In the genomic region with DNA sequence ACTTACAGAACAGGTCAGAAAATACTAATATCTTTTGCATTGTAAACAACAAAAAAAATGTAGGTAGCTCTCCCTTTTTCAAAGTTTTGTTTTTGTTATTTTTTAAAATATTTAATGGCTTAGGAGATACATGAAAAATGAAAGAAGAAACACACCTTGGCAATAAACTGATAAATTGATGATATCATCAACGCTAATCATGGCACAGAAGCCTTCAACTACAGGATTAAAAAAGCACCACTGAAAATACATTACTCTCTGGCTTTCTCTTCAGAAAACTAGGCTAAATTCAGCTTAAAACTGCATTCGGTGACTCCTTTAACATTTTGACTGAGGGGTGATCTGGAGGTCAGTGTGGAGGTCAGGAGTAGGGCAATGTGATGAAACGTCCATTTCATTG, we compare ENCODE assay signal across 29 cellular contexts.
"Had no signal": no experiment of that assay in that cellular context is flagged by ENCODE, and none has a peak within 500 bp of the region (broad histone marks: within the 10 kb centered on the region; RNA-seq: fewer than 3 reads in every experiment).

No MANE protein-coding gene starts in this region.

- H3K4me3 Mint-ChIP-seq: stimulated activated effector memory CD8-positive, alpha-beta T cell treated with anti-CD3 and anti-CD28 coated beads, Interleukin-12 subunit alpha, Interleukin-12 subunit beta, amount 100 ng/mL, for 72 hours; stimulated activated memory B cell treated with anti-CD40 and anti-IgM and Interleukin-4, amounts not matched to agents 10 μg/mL and 1 μg/mL and 100 μg/mL, for 72 hours; stimulated activated naive B cell treated with anti-CD40 and anti-IgM and Interleukin-4, amounts not matched to agents 10 μg/mL and 1 μg/mL and 100 μg/mL, for 72 hours; stimulated activated naive CD8-positive, alpha-beta T cell treated with anti-CD3 and anti-CD28 coated beads, Interleukin-15, amount 100 ng/mL, for 72 hours; stimulated activated naive CD8-positive, alpha-beta T cell treated with anti-CD3 and anti-CD28 coated beads, Interleukin-15, Interleukin-2, amounts not matched to agents 100 ng/mL and 50 ng/mL, for 24 hours; type B pancreatic cell had no signal

- H3K4me1 Mint-ChIP-seq: stimulated activated effector memory CD8-positive, alpha-beta T cell treated with anti-CD3 and anti-CD28 coated beads, Interleukin-12 subunit alpha, Interleukin-12 subunit beta, amount 100 ng/mL, for 72 hours; stimulated activated memory B cell treated with anti-CD40 and anti-IgM and Interleukin-4, amounts not matched to agents 10 μg/mL and 1 μg/mL and 100 μg/mL, for 72 hours; stimulated activated naive B cell treated with anti-CD40 and anti-IgM and Interleukin-4, amounts not matched to agents 10 μg/mL and 1 μg/mL and 100 μg/mL, for 72 hours; stimulated activated naive CD8-positive, alpha-beta T cell treated with anti-CD3 and anti-CD28 coated beads, Interleukin-15, amount 100 ng/mL, for 72 hours had no signal

- DNase-seq: stimulated activated CD4-positive, alpha-beta T cell treated with anti-CD3 and anti-CD28 coated beads, Interleukin-2, amount 100 ng/mL, for 48 hours; stimulated activated CD4-positive, alpha-beta T cell treated with anti-CD3 and anti-CD28 coated beads, Interleukin-4, amount 100 ng/mL, for 1 hour; stimulated activated CD4-positive, alpha-beta T cell treated with anti-CD3 and anti-CD28 coated beads, Interleukin-4, amount 100 ng/mL, for 24 hours; stimulated activated CD4-positive, alpha-beta T cell treated with anti-CD3 and anti-CD28 coated beads, Interleukin-4, amount 100 ng/mL, for 4 hours; stimulated activated CD8-positive, alpha-beta memory T cell treated with anti-CD3 and anti-CD28 coated beads, Interleukin-4, amount 100 ng/mL, for 48 hours; stimulated activated naive B cell treated with anti-CD40 and anti-IgM and Interleukin-4, amounts not matched to agents 10 μg/mL and 1 μg/mL and 100 μg/mL, for 72 hours; stimulated activated naive CD4-positive, alpha-beta T cell; stimulated activated naive CD4-positive, alpha-beta T cell treated with Interleukin-2 at 50 U/mL for 16 hours; stimulated activated naive CD8-positive, alpha-beta T cell treated with anti-CD3 and anti-CD28 coated beads, Interleukin-15, amount 100 ng/mL, for 72 hours; stimulated activated naive CD8-positive, alpha-beta T cell treated with anti-CD3 and anti-CD28 coated beads, Interleukin-15, Interleukin-2, amounts not matched to agents 100 U/mL and 50 U/mL, for 24 hours; stomach; substantia nigra; testis; thyroid gland; tibial artery; transverse colon; trophoblast cell; upper lobe of left lung; upper lobe of right lung; uterus had no signal

- H3K27me3 ChIP-seq: stomach, suprapubic skin, testis, thyroid gland, tibial artery, tibial nerve, transverse colon, upper lobe of left lung, upper lobe of right lung, uterus, vagina had no signal

- H3K9me3 Mint-ChIP-seq: stimulated activated memory B cell treated with anti-CD40 and anti-IgM and Interleukin-4, amounts not matched to agents 10 μg/mL and 1 μg/mL and 100 μg/mL, for 72 hours; stimulated activated naive B cell treated with anti-CD40 and anti-IgM and Interleukin-4, amounts not matched to agents 10 μg/mL and 1 μg/mL and 100 μg/mL, for 72 hours; stimulated activated naive CD8-positive, alpha-beta T cell treated with anti-CD3 and anti-CD28 coated beads, Interleukin-15, Interleukin-2, amounts not matched to agents 100 ng/mL and 50 ng/mL, for 24 hours; type B pancreatic cell had no signal

- ATAC-seq: stimulated activated effector memory CD8-positive, alpha-beta T cell treated with anti-CD3 and anti-CD28 coated beads, Interleukin-12 subunit alpha, Interleukin-12 subunit beta, amount 100 ng/mL, for 72 hours; stimulated activated memory B cell treated with anti-CD40 and anti-IgM and Interleukin-4, amounts not matched to agents 10 μg/mL and 1 μg/mL and 100 μg/mL, for 72 hours; stimulated activated naive B cell treated with anti-CD40 and anti-IgM and Interleukin-4, amounts not matched to agents 10 μg/mL and 1 μg/mL and 100 μg/mL, for 72 hours; stimulated activated naive CD8-positive, alpha-beta T cell treated with anti-CD3 and anti-CD28 coated beads, Interleukin-15, amount 100 ng/mL, for 72 hours; stimulated activated naive CD8-positive, alpha-beta T cell treated with anti-CD3 and anti-CD28 coated beads, Interleukin-15, Interleukin-2, amounts not matched to agents 100 U/mL and 50 U/mL, for 24 hours; upper lobe of right lung had no signal

- FAIRE-seq: urothelium cell line had no signal

- H3K4me3 ChIP-seq: stomach, suprapubic skin, testis, thoracic aorta, thyroid gland, tibial artery, tibial nerve, transverse colon, upper lobe of left lung, upper lobe of right lung, uterus, vagina had no signal

- H3K9me3 ChIP-seq: stomach, suprapubic skin, testis, thoracic aorta, thyroid gland, tibial artery, tibial nerve, transverse colon, upper lobe of left lung, upper lobe of right lung, uterus, vagina had no signal

- H3K4me1 ChIP-seq: stomach, suprapubic skin, testis, thyroid gland, tibial artery, tibial nerve, transverse colon, upper lobe of left lung, upper lobe of right lung, uterus, vagina had no signal

- H3K27me3 Mint-ChIP-seq: stimulated activated naive CD8-positive, alpha-beta T cell treated with anti-CD3 and anti-CD28 coated beads, Interleukin-15, amount 100 ng/mL, for 72 hours; stimulated activated naive CD8-positive, alpha-beta T cell treated with anti-CD3 and anti-CD28 coated beads, Interleukin-15, Interleukin-2, amounts not matched to agents 100 ng/mL and 50 ng/mL, for 24 hours; type B pancreatic cell had no signal

- H3K27ac Mint-ChIP-seq: stimulated activated effector memory CD8-positive, alpha-beta T cell treated with anti-CD3 and anti-CD28 coated beads, Interleukin-12 subunit alpha, Interleukin-12 subunit beta, amount 100 ng/mL, for 72 hours; stimulated activated memory B cell treated with anti-CD40 and anti-IgM and Interleukin-4, amounts not matched to agents 10 μg/mL and 1 μg/mL and 100 μg/mL, for 72 hours; stimulated activated naive B cell treated with anti-CD40 and anti-IgM and Interleukin-4, amounts not matched to agents 10 μg/mL and 1 μg/mL and 100 μg/mL, for 72 hours; stimulated activated naive CD8-positive, alpha-beta T cell treated with anti-CD3 and anti-CD28 coated beads, Interleukin-15, amount 100 ng/mL, for 72 hours; stimulated activated naive CD8-positive, alpha-beta T cell treated with anti-CD3 and anti-CD28 coated beads, Interleukin-15, Interleukin-2, amounts not matched to agents 100 ng/mL and 50 ng/mL, for 24 hours; type B pancreatic cell had no signal

- H3K27ac ChIP-seq: stomach, suprapubic skin, testis, thoracic aorta, thyroid gland, tibial artery, tibial nerve, transverse colon, upper lobe of left lung, upper lobe of right lung, uterus, vagina had no signal

- H3K36me3 Mint-ChIP-seq: stimulated activated effector memory CD8-positive, alpha-beta T cell treated with anti-CD3 and anti-CD28 coated beads, Interleukin-12 subunit alpha, Interleukin-12 subunit beta, amount 100 ng/mL, for 72 hours; stimulated activated memory B cell treated with anti-CD40 and anti-IgM and Interleukin-4, amounts not matched to agents 10 μg/mL and 1 μg/mL and 100 μg/mL, for 72 hours; stimulated activated naive B cell treated with anti-CD40 and anti-IgM and Interleukin-4, amounts not matched to agents 10 μg/mL and 1 μg/mL and 100 μg/mL, for 72 hours; type B pancreatic cell had no signal

- H3K36me3 ChIP-seq: stomach, suprapubic skin, thoracic aorta, thyroid gland, tibial artery, tibial nerve, transverse colon, upper lobe of left lung, upper lobe of right lung, uterus, vagina had no signal
